ENCODE assay signal across 26 cellular contexts in genomic region chr1:179154437-179154836, GRCh38.
DNase-seq lines count a peak whose midpoint lies in the region; ATAC-seq and TF ChIP-seq lines count a peak whose summit lies in the region.
"Had no signal": no experiment of that assay in that cellular context is flagged by ENCODE, and none has a peak within 500 bp of the region (broad histone marks: within the 10 kb centered on the region; RNA-seq: fewer than 3 reads in every experiment).

No MANE protein-coding gene starts in this region.

- in situ Hi-C loops in gastrocnemius medialis (cut with MboI; ENCODE audit: low sequenced_read_pairs in 4 of 4) = no loop called here

- H3K4me3 Mint-ChIP-seq in activated T-helper 1 cell treated with anti-CD3 and anti-CD28 coated beads, Interleukin-12 subunit alpha, Interleukin-12 subunit beta, Interleukin-2, Interleukin-4 antibody, amounts not matched to agents 30 ng/mL and 10 ng/mL and 1 ng/mL, durations not matched to agents 14 hours and 24 hours and 36 hours = no peak overlapping the region
- H3K4me3 Mint-ChIP-seq: CD14-positive monocyte; CD4-positive, alpha-beta memory T cell; CD4-positive, CD25-positive, alpha-beta regulatory T cell; CD8-positive, alpha-beta memory T cell had no signal

- H3K9me3 Mint-ChIP-seq in activated T-helper 1 cell treated with anti-CD3 and anti-CD28 coated beads, Interleukin-12 subunit alpha, Interleukin-12 subunit beta, Interleukin-2, Interleukin-4 antibody, amounts not matched to agents 30 ng/mL and 10 ng/mL and 1 ng/mL, durations not matched to agents 14 hours and 24 hours and 36 hours = no peaks in the 10 kb centered on the region
- H3K9me3 Mint-ChIP-seq: CD14-positive monocyte; CD8-positive, alpha-beta memory T cell had no signal

- H3K27me3 ChIP-seq in adipocyte (replicated peaks; ENCODE audit: control insufficient read depth, insufficient read depth, low read length) = no peaks in the 10 kb centered on the region
- H3K27me3 ChIP-seq in osteoblast (ENCODE audit: insufficient read depth, low read length) = no peaks in the 10 kb centered on the region
- no peaks in the 10 kb centered on the region for H3K27me3 ChIP-seq in gastrocnemius medialis
- no peaks in the 10 kb centered on the region for H3K27me3 ChIP-seq in suprapubic skin
- no peaks in the 10 kb centered on the region for H3K27me3 ChIP-seq in esophagus squamous epithelium
- no peaks in the 10 kb centered on the region for H3K27me3 ChIP-seq in foreskin keratinocyte
- H3K27me3 ChIP-seq: BE2C, BLaER1 had no signal

- no peak overlapping the region for H3K4me2 ChIP-seq in osteoblast (ENCODE audit: insufficient read depth, low read length)
- H3K4me2 ChIP-seq: BLaER1 had no signal

- H3K4me3 ChIP-seq in adipocyte (ENCODE audit: low read length) (no peak overlapping the region), osteoblast (ENCODE audit: insufficient read depth, low read length) (no peak overlapping the region), gastrocnemius medialis (no peak overlapping the region), suprapubic skin (no peak overlapping the region), esophagus squamous epithelium (no peak overlapping the region)
- H3K4me3 ChIP-seq: BLaER1, GM12878 had no signal

- H3K27ac ChIP-seq in osteoblast (ENCODE audit: low read depth, low read length) = peak overlapping the region; percentile 60
- H3K27ac ChIP-seq in gastrocnemius medialis = peak overlapping the region in 1 of 4 donors; percentile 0
- peak overlapping the region; percentile 5 for H3K27ac ChIP-seq in suprapubic skin
- no peak overlapping the region for H3K27ac ChIP-seq in esophagus squamous epithelium
- H3K27ac ChIP-seq in foreskin keratinocyte = no peak overlapping the region
- H3K27ac ChIP-seq: BLaER1 had no signal

- peaks cover 46% of the 10 kb centered on the region for H3K4me1 ChIP-seq in adipocyte (ENCODE audit: control insufficient read depth, insufficient read depth, low read length)
- H3K4me1 ChIP-seq in osteoblast (ENCODE audit: insufficient read depth, low read length) = peaks cover 12% of the 10 kb centered on the region
- peaks cover 17 to 20% of the 10 kb centered on the region in 2 donors for H3K4me1 ChIP-seq in gastrocnemius medialis
- H3K4me1 ChIP-seq in suprapubic skin = peaks cover 3% of the 10 kb centered on the region
- H3K4me1 ChIP-seq in esophagus squamous epithelium = peaks cover 0 to 11% (median 0%) of the 10 kb centered on the region in 3 donors
- no peaks in the 10 kb centered on the region for H3K4me1 ChIP-seq in foreskin keratinocyte
- H3K4me1 ChIP-seq: BE2C had no signal

- peaks cover 8% of the 10 kb centered on the region for H3K4me1 Mint-ChIP-seq in activated T-helper 1 cell treated with anti-CD3 and anti-CD28 coated beads, Interleukin-12 subunit alpha, Interleukin-12 subunit beta, Interleukin-2, Interleukin-4 antibody, amounts not matched to agents 30 ng/mL and 10 ng/mL and 1 ng/mL, durations not matched to agents 14 hours and 24 hours and 36 hours (ENCODE audit: low read depth)

- DNase-seq in adipocyte (ENCODE audit: low read depth) (no peak), osteoblast (ENCODE audit: insufficient read length, low spot score, missing footprints) (no peak), gastrocnemius medialis (no peak), suprapubic skin (ENCODE audit: low spot score in 2 of 2) (no peak), esophagus squamous epithelium (lab: John Stamatoyannopoulos, UW) (no peak), foreskin keratinocyte (no peak)
- no peak for DNase-seq in activated T-helper 1 cell treated with anti-CD3 and anti-CD28 coated beads, Interleukin-12 subunit alpha, Interleukin-12 subunit beta, Interleukin-2, Interleukin-4 antibody, amounts not matched to agents 30 ng/mL and 10 ng/mL and 1 ng/mL, durations not matched to agents 14 hours and 24 hours and 36 hours (ENCODE audit: low spot score)
- DNase-seq: 8988T; ACHN; BE2C; C1 segment of cervical spinal cord; CD4-positive, alpha-beta memory T cell; CD4-positive, CD25-positive, alpha-beta regulatory T cell; CD8-positive, alpha-beta memory T cell; COR-L47; DMS 273 treated with DMSO at 0.1 percent for 48 hours; DMS153; DMS53; DMS79; DND-41; EL; GDM1 had no signal

- H3K27ac Mint-ChIP-seq in activated T-helper 1 cell treated with anti-CD3 and anti-CD28 coated beads, Interleukin-12 subunit alpha, Interleukin-12 subunit beta, Interleukin-2, Interleukin-4 antibody, amounts not matched to agents 30 ng/mL and 10 ng/mL and 1 ng/mL, durations not matched to agents 14 hours and 24 hours and 36 hours = no peak overlapping the region
- H3K27ac Mint-ChIP-seq: CD14-positive monocyte; CD4-positive, alpha-beta memory T cell had no signal

- TF ChIP-seq POLR2A in gastrocnemius medialis (IDR thresholded peaks at IDR 0.05) = no peak
- no peak for TF ChIP-seq POLR2A in suprapubic skin (IDR thresholded peaks at IDR 0.05)
- no peak for TF ChIP-seq POLR2A in esophagus squamous epithelium (IDR thresholded peaks at IDR 0.05)

- peak overlapping the region; percentile 66 for H3K9ac ChIP-seq in adipocyte (ENCODE audit: low read length)
- H3K9ac ChIP-seq: BLaER1 had no signal

- TF ChIP-seq CTCF in osteoblast (IDR thresholded peaks at IDR 0.05; ENCODE audit: extremely low read depth, low read depth, low read length) (no peak), gastrocnemius medialis (IDR thresholded peaks at IDR 0.05 in 4 of 5, conservative IDR thresholded peaks at IDR 0.05 in 1 of 5) (no peak), suprapubic skin (IDR thresholded peaks at IDR 0.05) (no peak), esophagus squamous epithelium (IDR thresholded peaks at IDR 0.05) (no peak), foreskin keratinocyte (conservative IDR thresholded peaks at IDR 0.05) (no peak)

- intact Hi-C loops in gastrocnemius medialis (cut with DNase I; ENCODE audit: low total_unique reads) = no loop called here
- intact Hi-C loops in esophagus squamous epithelium (cut with DNase I) = no loop called here
- intact Hi-C loops in activated T-helper 1 cell treated with anti-CD3 and anti-CD28 coated beads, Interleukin-12 subunit alpha, Interleukin-12 subunit beta, Interleukin-2, Interleukin-4 antibody, amounts not matched to agents 30 ng/mL and 10 ng/mL and 1 ng/mL, durations not matched to agents 14 hours and 24 hours and 36 hours (cut with micrococcal nuclease) = no loop called here

- H3K36me3 Mint-ChIP-seq in activated T-helper 1 cell treated with anti-CD3 and anti-CD28 coated beads, Interleukin-12 subunit alpha, Interleukin-12 subunit beta, Interleukin-2, Interleukin-4 antibody, amounts not matched to agents 30 ng/mL and 10 ng/mL and 1 ng/mL, durations not matched to agents 14 hours and 24 hours and 36 hours (ENCODE audit: low read depth) = peaks cover 6% of the 10 kb centered on the region

- no peaks in the 10 kb centered on the region for H3K27me3 Mint-ChIP-seq in activated T-helper 1 cell treated with anti-CD3 and anti-CD28 coated beads, Interleukin-12 subunit alpha, Interleukin-12 subunit beta, Interleukin-2, Interleukin-4 antibody, amounts not matched to agents 30 ng/mL and 10 ng/mL and 1 ng/mL, durations not matched to agents 14 hours and 24 hours and 36 hours (ENCODE audit: insufficient read depth)
- H3K27me3 Mint-ChIP-seq: CD4-positive, alpha-beta memory T cell; CD4-positive, CD25-positive, alpha-beta regulatory T cell; CD8-positive, alpha-beta memory T cell had no signal

- H4K20me1 ChIP-seq in osteoblast (ENCODE audit: insufficient read depth, low read length) = no peaks in the 10 kb centered on the region

- ATAC-seq in gastrocnemius medialis (peak; percentile 52 to 79), GM21619 (IDR thresholded peaks at IDR 0.05; ENCODE audit: unreplicated experiment) (no peak), foreskin keratinocyte (no peak)
- ATAC-seq: GM12878 had no signal

- H3K9me3 ChIP-seq in adipocyte (ENCODE audit: control insufficient read depth, low read length) (no peaks in the 10 kb centered on the region), osteoblast (ENCODE audit: low read depth, low read length) (no peaks in the 10 kb centered on the region), gastrocnemius medialis (no peaks in the 10 kb centered on the region), suprapubic skin (no peaks in the 10 kb centered on the region), esophagus squamous epithelium (no peaks in the 10 kb centered on the region)
- H3K9me3 ChIP-seq: BE2C had no signal

- no peak overlapping the region for H2AFZ ChIP-seq in osteoblast (ENCODE audit: low read length)

- WGBS in suprapubic skin = 95% methylated on average over 4 of the region's 4 CpGs
- 88 to 94% methylated on average over 3 to 4 of the region's 4 CpGs for WGBS in esophagus squamous epithelium, 2 donors

- H3K36me3 ChIP-seq in adipocyte (ENCODE audit: control insufficient read depth, insufficient read depth, low read length, severe bottlenecking) (no peaks in the 10 kb centered on the region), osteoblast (ENCODE audit: insufficient read depth, low read length) (no peaks in the 10 kb centered on the region), gastrocnemius medialis (no peaks in the 10 kb centered on the region), suprapubic skin (no peaks in the 10 kb centered on the region), esophagus squamous epithelium (no peaks in the 10 kb centered on the region)
- H3K36me3 ChIP-seq: BE2C had no signal

- peaks cover 59% of the 10 kb centered on the region for H3K79me2 ChIP-seq in osteoblast (ENCODE audit: insufficient read depth, low read length)

- no peak for TF ChIP-seq EP300 in suprapubic skin (IDR thresholded peaks at IDR 0.05)

Comparison
In these comparisons a context has a peak if more than half of its experiments do, and no peak if none do; other contexts are left out.
1. H3K27ac ChIP-seq: peak in osteoblast (single experiment) and suprapubic skin (single experiment); none in esophagus squamous epithelium (0 of 4) and foreskin keratinocyte (single experiment).
2. ATAC-seq: peak in gastrocnemius medialis (2 of 2); none in GM21619 (single experiment) and foreskin keratinocyte (single experiment).